ENCODE assay signal across 8 cellular contexts in the genomic region with DNA sequence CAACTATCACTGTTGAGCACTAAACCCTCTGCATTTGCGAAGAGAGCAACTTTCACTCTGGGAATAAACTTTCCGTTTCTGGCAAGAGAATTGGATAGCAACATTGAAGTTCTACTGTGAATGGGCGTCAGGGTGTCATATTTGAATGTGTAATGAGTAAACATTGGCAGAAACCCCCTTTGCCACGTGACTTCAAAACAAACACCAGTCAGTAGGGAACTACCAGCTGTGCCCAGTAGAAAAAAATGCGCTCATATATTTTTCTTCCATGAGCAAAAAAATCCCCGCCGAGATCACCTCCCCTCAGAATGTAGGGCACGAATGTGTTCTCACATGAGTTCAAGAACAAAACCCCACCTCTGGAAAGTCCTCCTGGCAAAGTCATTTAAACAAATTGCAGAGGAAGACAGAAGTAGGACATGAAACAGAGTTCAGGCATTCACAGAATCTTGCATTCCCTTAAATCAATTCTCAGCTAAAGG.
DNase-seq lines count a peak whose midpoint lies in the region; ATAC-seq lines count a peak whose summit lies in the region.

No MANE protein-coding gene starts in this region.

- 100% methylated on average over 1 of the region's 8 CpGs for WGBS in mesendoderm (ENCODE audit: extremely low coverage, insufficient coverage, low lambda C conversion rate)

- intact Hi-C loops in activated CD4-positive, alpha-beta memory T cell treated with anti-CD3 and anti-CD28 coated beads for 36 hours (cut with micrococcal nuclease): loop anchor here (1.0 kb wide), 7 partner anchors 9 to 143 kb away; no protein-coding TSS in a partner anchor

- peaks cover 2% of the 10 kb centered on the region for H3K9me3 Mint-ChIP-seq in activated CD4-positive, alpha-beta memory T cell treated with anti-CD3 and anti-CD28 coated beads for 36 hours
- peaks cover 2% of the 10 kb centered on the region for H3K9me3 Mint-ChIP-seq in memory B cell

- H4K5ac ChIP-seq in mesendoderm (ENCODE audit: low read length): no peak overlapping the region

- no peak overlapping the region for H3K4me2 ChIP-seq in mesendoderm (ENCODE audit: low read length)

- no peak overlapping the region for H3K27ac ChIP-seq in mesendoderm (ENCODE audit: low read depth, low read length)

- H3K27me3 Mint-ChIP-seq in activated CD4-positive, alpha-beta memory T cell treated with anti-CD3 and anti-CD28 coated beads for 36 hours: no peaks in the 10 kb centered on the region
- H3K27me3 Mint-ChIP-seq in memory B cell: no peaks in the 10 kb centered on the region

- no peak overlapping the region for H3K23ac ChIP-seq in mesendoderm (ENCODE audit: low read length)

- no peak overlapping the region for H3K9ac ChIP-seq in mesendoderm (ENCODE audit: low read length)

- H3K18ac ChIP-seq in mesendoderm (ENCODE audit: low read length): no peak overlapping the region

- DNase-seq in COR-L47 (lab: John Stamatoyannopoulos, UW) (peak; percentile 87), LHCN-M2 (ENCODE audit: low read depth) (peak; percentile 70), memory B cell (ENCODE audit: low spot score in 2 of 2) (peak; percentile 27 to 52), DMS114 treated with DMSO at 0.1 percent for 48 hours (lab: John Stamatoyannopoulos, UW; ENCODE audit: unreplicated experiment) (no peak), mesendoderm (no peak), Kasumi-1 (lab: John Stamatoyannopoulos, UW) (no peak)
- DNase-seq in activated CD4-positive, alpha-beta memory T cell treated with anti-CD3 and anti-CD28 coated beads for 36 hours: peak; percentile 74

- POLR2A ChIA-PET in activated CD4-positive, alpha-beta memory T cell treated with anti-CD3 and anti-CD28 coated beads for 36 hours (lab: Charles Lee): interaction anchor here (0.9 to 2.4 kb wide), 2 partner anchors 77 to 81 kb away, joined by 3 to 11 read pairs; a partner anchor contains a TSS

- H2AK5ac ChIP-seq in mesendoderm (ENCODE audit: low read length): no peak overlapping the region

- H3K27me3 ChIP-seq in mesendoderm (ENCODE audit: insufficient read depth, low read length, poor library complexity): no peaks in the 10 kb centered on the region

- H2BK120ac ChIP-seq in mesendoderm (ENCODE audit: low read depth, low read length): no peak overlapping the region

- no peaks in the 10 kb centered on the region for H3K79me2 ChIP-seq in mesendoderm (ENCODE audit: control insufficient read depth, insufficient read depth, low read length)

- no peak overlapping the region for H3K4ac ChIP-seq in mesendoderm (ENCODE audit: low read depth, low read length)

- no peak overlapping the region for H2BK5ac ChIP-seq in mesendoderm (ENCODE audit: low read length)

- no peak overlapping the region for H4K8ac ChIP-seq in mesendoderm (ENCODE audit: low read depth, low read length)

- peaks cover 49% of the 10 kb centered on the region for H3K4me1 Mint-ChIP-seq in activated CD4-positive, alpha-beta memory T cell treated with anti-CD3 and anti-CD28 coated beads for 36 hours (ENCODE audit: low read depth)
- H3K4me1 Mint-ChIP-seq in memory B cell: peaks cover 28% of the 10 kb centered on the region

- no peaks in the 10 kb centered on the region for H3K36me3 ChIP-seq in mesendoderm (ENCODE audit: control insufficient read depth, insufficient read depth, low read length)

- H3K27ac Mint-ChIP-seq in activated CD4-positive, alpha-beta memory T cell treated with anti-CD3 and anti-CD28 coated beads for 36 hours: peak overlapping the region; percentile 82
- H3K27ac Mint-ChIP-seq in memory B cell: peak overlapping the region; percentile 90

- H3K4me3 ChIP-seq in mesendoderm (ENCODE audit: low read length): no peak overlapping the region

- peaks cover 6% of the 10 kb centered on the region for H3K36me3 Mint-ChIP-seq in activated CD4-positive, alpha-beta memory T cell treated with anti-CD3 and anti-CD28 coated beads for 36 hours
- H3K36me3 Mint-ChIP-seq in memory B cell: no peaks in the 10 kb centered on the region

- ATAC-seq in GM21367 (IDR thresholded peaks at IDR 0.05; ENCODE audit: unreplicated experiment) (peak; percentile 47), memory B cell (ENCODE audit: low read depth) (peak; percentile 89)

- no peaks in the 10 kb centered on the region for H3K79me1 ChIP-seq in mesendoderm (ENCODE audit: low read length)

- H3K56ac ChIP-seq in mesendoderm (ENCODE audit: low read length): no peak overlapping the region

- no peaks in the 10 kb centered on the region for H3K4me1 ChIP-seq in mesendoderm (ENCODE audit: control insufficient read depth, low read depth, low read length)

- no peak overlapping the region for H2BK15ac ChIP-seq in mesendoderm (replicated peaks; ENCODE audit: low read depth)

- H3K4me3 Mint-ChIP-seq in activated CD4-positive, alpha-beta memory T cell treated with anti-CD3 and anti-CD28 coated beads for 36 hours: peak overlapping the region; percentile 59
- peak overlapping the region; percentile 52 for H3K4me3 Mint-ChIP-seq in memory B cell

- CTCF ChIA-PET in activated CD4-positive, alpha-beta memory T cell treated with anti-CD3 and anti-CD28 coated beads for 36 hours (lab: Charles Lee): no interaction called here

Comparison
In these comparisons a context has a peak if more than half of its experiments do, and no peak if none do; other contexts are left out.
1. DNase-seq: peak in COR-L47 (single experiment), LHCN-M2 (single experiment), activated CD4-positive, alpha-beta memory T cell treated with anti-CD3 and anti-CD28 coated beads for 36 hours (single experiment) and memory B cell (2 of 2); none in DMS114 treated with DMSO at 0.1 percent for 48 hours (single experiment), mesendoderm (single experiment) and Kasumi-1 (0 of 2).